1 cellular context compared by ENCODE assay signal in the genomic region with DNA sequence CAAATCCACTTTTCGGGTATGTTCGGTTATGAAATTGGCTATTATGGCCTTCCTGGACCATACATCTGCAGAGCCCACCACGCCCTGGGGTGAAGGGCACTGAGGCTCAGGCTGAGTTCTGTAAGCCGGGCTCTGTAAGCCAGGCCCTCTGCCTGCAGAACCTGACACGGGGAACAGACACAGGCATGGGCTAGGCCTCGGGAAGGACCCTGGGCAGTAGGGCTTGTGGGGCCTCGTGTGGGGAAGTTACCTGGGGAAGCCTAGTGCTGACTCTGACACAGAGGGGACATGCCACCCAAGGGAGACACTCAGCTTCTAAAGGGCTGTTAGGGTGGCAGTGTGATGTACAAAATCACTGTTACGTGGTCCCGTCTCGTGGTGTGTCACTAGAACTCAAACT.
TF ChIP-seq lines count a peak whose summit lies in the region.

No MANE protein-coding gene starts in this region.

TF ChIP-seq in GM23338, 12 proteins besides CTCF, POLR2A, EP300 and RAD21 (continued from another document):
- TF ChIP-seq, protein P1, sequence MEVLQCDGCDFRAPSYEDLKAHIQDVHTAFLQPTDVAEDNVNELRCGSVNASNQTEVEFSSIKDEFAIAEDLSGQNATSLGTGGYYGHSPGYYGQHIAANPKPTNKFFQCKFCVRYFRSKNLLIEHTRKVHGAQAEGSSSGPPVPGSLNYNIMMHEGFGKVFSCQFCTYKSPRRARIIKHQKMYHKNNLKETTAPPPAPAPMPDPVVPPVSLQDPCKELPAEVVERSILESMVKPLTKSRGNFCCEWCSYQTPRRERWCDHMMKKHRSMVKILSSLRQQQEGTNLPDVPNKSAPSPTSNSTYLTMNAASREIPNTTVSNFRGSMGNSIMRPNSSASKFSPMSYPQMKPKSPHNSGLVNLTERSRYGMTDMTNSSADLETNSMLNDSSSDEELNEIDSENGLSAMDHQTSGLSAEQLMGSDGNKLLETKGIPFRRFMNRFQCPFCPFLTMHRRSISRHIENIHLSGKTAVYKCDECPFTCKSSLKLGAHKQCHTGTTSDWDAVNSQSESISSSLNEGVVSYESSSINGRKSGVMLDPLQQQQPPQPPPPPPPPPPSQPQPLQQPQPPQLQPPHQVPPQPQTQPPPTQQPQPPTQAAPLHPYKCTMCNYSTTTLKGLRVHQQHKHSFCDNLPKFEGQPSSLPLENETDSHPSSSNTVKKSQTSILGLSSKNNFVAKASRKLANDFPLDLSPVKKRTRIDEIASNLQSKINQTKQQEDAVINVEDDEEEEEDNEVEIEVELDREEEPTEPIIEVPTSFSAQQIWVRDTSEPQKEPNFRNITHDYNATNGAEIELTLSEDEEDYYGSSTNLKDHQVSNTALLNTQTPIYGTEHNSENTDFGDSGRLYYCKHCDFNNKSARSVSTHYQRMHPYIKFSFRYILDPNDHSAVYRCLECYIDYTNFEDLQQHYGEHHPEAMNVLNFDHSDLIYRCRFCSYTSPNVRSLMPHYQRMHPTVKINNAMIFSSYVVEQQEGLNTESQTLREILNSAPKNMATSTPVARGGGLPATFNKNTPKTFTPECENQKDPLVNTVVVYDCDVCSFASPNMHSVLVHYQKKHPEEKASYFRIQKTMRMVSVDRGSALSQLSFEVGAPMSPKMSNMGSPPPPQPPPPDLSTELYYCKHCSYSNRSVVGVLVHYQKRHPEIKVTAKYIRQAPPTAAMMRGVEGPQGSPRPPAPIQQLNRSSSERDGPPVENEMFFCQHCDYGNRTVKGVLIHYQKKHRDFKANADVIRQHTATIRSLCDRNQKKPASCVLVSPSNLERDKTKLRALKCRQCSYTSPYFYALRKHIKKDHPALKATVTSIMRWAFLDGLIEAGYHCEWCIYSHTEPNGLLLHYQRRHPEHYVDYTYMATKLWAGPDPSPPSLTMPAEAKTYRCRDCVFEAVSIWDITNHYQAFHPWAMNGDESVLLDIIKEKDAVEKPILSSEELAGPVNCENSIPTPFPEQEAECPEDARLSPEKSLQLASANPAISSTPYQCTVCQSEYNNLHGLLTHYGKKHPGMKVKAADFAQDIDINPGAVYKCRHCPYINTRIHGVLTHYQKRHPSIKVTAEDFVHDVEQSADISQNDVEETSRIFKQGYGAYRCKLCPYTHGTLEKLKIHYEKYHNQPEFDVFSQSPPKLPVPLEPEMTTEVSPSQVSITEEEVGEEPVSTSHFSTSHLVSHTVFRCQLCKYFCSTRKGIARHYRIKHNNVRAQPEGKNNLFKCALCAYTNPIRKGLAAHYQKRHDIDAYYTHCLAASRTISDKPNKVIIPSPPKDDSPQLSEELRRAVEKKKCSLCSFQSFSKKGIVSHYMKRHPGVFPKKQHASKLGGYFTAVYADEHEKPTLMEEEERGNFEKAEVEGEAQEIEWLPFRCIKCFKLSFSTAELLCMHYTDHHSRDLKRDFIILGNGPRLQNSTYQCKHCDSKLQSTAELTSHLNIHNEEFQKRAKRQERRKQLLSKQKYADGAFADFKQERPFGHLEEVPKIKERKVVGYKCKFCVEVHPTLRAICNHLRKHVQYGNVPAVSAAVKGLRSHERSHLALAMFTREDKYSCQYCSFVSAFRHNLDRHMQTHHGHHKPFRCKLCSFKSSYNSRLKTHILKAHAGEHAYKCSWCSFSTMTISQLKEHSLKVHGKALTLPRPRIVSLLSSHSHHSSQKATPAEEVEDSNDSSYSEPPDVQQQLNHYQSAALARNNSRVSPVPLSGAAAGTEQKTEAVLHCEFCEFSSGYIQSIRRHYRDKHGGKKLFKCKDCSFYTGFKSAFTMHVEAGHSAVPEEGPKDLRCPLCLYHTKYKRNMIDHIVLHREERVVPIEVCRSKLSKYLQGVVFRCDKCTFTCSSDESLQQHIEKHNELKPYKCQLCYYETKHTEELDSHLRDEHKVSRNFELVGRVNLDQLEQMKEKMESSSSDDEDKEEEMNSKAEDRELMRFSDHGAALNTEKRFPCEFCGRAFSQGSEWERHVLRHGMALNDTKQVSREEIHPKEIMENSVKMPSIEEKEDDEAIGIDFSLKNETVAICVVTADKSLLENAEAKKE (CRISPR knock-in tag; IDR thresholded peaks at IDR 0.05): no peak
- TF ChIP-seq, protein P2, sequence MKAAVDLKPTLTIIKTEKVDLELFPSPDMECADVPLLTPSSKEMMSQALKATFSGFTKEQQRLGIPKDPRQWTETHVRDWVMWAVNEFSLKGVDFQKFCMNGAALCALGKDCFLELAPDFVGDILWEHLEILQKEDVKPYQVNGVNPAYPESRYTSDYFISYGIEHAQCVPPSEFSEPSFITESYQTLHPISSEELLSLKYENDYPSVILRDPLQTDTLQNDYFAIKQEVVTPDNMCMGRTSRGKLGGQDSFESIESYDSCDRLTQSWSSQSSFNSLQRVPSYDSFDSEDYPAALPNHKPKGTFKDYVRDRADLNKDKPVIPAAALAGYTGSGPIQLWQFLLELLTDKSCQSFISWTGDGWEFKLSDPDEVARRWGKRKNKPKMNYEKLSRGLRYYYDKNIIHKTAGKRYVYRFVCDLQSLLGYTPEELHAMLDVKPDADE (IDR thresholded peaks at IDR 0.05): no peak
- TF ChIP-seq NANOG (IDR thresholded peaks at IDR 0.05; ENCODE audit: borderline replicate concordance) (no peak), EZH2phosphoT487 (IDR thresholded peaks at IDR 0.05; ENCODE audit: unreplicated experiment) (no peak), CREB1 (CRISPR knock-in tag; IDR thresholded peaks at IDR 0.05; ENCODE audit: low read depth) (no peak), EZH2 (IDR thresholded peaks at IDR 0.05; ENCODE audit: low read depth, unreplicated experiment) (no peak), POLR2AphosphoS5 (IDR thresholded peaks at IDR 0.05; ENCODE audit: low read depth) (no peak), STAT1 (IDR thresholded peaks at IDR 0.05; ENCODE audit: unreplicated experiment) (no peak)
TF ChIP-seq in GM23338: peak in this region for 0.
